Comparison of ENCODE assay signal across 11 cellular contexts in the genomic region with DNA sequence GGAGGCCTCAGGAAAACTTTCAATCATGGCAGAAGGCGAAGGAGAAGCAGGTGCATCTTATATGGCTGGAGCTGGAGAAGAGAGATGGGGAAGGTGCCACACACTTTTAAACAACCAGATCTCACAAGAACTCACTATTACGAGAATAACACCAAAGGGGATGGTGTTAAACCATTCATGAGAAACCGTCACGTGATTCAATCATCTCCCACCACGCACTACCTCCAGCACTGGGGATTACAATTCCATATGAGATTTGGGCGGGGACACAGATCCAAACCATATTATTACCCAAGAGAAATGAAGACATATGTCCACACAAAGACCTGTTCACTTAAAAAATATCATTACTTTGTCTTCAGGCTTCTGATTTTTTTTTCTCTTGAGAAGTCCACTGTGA.
"Had no signal": no experiment of that assay in that cellular context is flagged by ENCODE, and none has a peak within 500 bp of the region (broad histone marks: within the 10 kb centered on the region; RNA-seq: fewer than 3 reads in every experiment).

No MANE protein-coding gene starts in this region.

- H3K4me3 ChIP-seq: GM23248, GM23338, HAP-1 had no signal

- ATAC-seq: GM23338, HCT116 had no signal

- H3K9ac ChIP-seq: GM23248 had no signal

- H2AFZ ChIP-seq: GM23248, GM23338 had no signal

- DNase-seq: GM23248, GOT3, H7, H9, HCEC 1CT, HFFc6 had no signal

- H3K27ac ChIP-seq: GM23248 had no signal

- H3K4me3 Mint-ChIP-seq: GM23338, H9, HFFc6 had no signal

- FAIRE-seq: H1, H54 had no signal

- H3K9me3 ChIP-seq: HAP-1 had no signal

- H3K4me2 ChIP-seq: GM23338 had no signal

- H3K36me3 ChIP-seq: HAP-1 had no signal

- H3K27ac Mint-ChIP-seq: GM23338, H9, HFFc6 had no signal

- H3K9me3 Mint-ChIP-seq: H9 had no signal

- H3K4me1 ChIP-seq: HAP-1 had no signal

- H3K4me1 Mint-ChIP-seq: GM23338 had no signal
